In the genomic region with DNA sequence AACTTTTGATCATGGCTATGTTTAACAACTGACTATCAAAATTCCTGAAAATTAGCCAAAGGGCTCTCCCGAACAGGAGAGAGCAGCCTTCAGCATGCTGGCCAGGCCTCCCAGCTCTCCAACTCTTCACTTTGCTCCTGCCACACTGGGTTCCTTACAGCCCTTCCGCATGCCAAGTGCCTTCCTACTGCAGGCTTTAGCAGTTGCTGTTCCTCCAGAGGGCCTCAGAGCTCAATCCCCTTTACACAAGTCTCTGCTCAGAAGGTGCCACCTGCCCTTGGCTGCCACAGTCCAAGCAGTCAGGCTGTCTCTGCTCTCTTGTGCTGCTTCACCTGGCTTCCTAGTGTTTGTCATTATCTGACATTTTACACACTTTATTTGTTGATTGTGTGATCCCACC, we compare ENCODE assay signal across 14 cellular contexts.
"Had no signal": no experiment of that assay in that cellular context is flagged by ENCODE, and none has a peak within 500 bp of the region (broad histone marks: within the 10 kb centered on the region; RNA-seq: fewer than 3 reads in every experiment).

No MANE protein-coding gene starts in this region.

- H3K36me3 ChIP-seq: cardiac muscle cell, colonic mucosa, heart left ventricle, left ventricle myocardium inferior, thoracic aorta had no signal

- ATAC-seq: heart left ventricle had no signal

- H3K27ac ChIP-seq: cardiac muscle cell, colonic mucosa, heart left ventricle, left ventricle myocardium inferior, thoracic aorta, VCaP had no signal

- H3K27me3 ChIP-seq: cardiac muscle cell, colonic mucosa, heart left ventricle had no signal

- H3K4me3 ChIP-seq: cardiac muscle cell, colonic mucosa, heart left ventricle, left ventricle myocardium inferior, thoracic aorta had no signal

- H3K4me1 ChIP-seq: colonic mucosa, heart left ventricle, left ventricle myocardium inferior had no signal

- DNase-seq: activated CD4-positive, alpha-beta T cell treated with anti-CD3 and anti-CD28 coated beads for 4 hours; activated naive CD4-positive, alpha-beta T cell treated with Interleukin-2 at 50 U/mL for 16 hours; colonic mucosa; foreskin melanocyte; heart left ventricle; left ventricle myocardium inferior; retina; stimulated activated CD4-positive, alpha-beta T cell treated with anti-CD3 and anti-CD28 coated beads, Interleukin-4, amount 100 ng/mL, for 1 hour; T1000 had no signal

- H3K9me3 ChIP-seq: colonic mucosa, heart left ventricle, left ventricle myocardium inferior, thoracic aorta had no signal

- FAIRE-seq: endothelial cell of umbilical vein, keratinocyte had no signal
